ENCODE assay signal across 30 cellular contexts in genomic region chr12:39327965-39328364, GRCh38.
"Had no signal": no experiment of that assay in that cellular context is flagged by ENCODE, and none has a peak within 500 bp of the region (broad histone marks: within the 10 kb centered on the region; RNA-seq: fewer than 3 reads in every experiment).

No MANE protein-coding gene starts in this region.

- H3K36me3 ChIP-seq: brain microvascular endothelial cell, colonic mucosa had no signal

- H3K4me1 ChIP-seq: colonic mucosa had no signal

- DNase-seq: activated B cell treated with CpG ODN at 0.5 μM for 24 hours; activated CD4-positive, alpha-beta T cell treated with anti-CD3 and anti-CD28 coated beads for 48 hours; activated CD4-positive, alpha-beta T cell treated with anti-CD3 and anti-CD28 coated beads, Interleukin-2, amount 50 U/mL, for 1 hour; activated CD4-positive, alpha-beta T cell treated with anti-CD3 and anti-CD28 coated beads, Interleukin-2, amount 50 U/mL, for 48 hours; activated CD8-positive, alpha-beta memory T cell treated with anti-CD3 and anti-CD28 coated beads for 24 hours; activated CD8-positive, alpha-beta T cell treated with anti-CD3 and anti-CD28 coated beads for 36 hours; activated effector memory CD4-positive, alpha-beta T cell treated with Interleukin-2 at 50 U/mL for 16 hours; activated gamma-delta T cell treated with Interleukin-2 at 50 U/mL for 16 hours; activated naive CD4-positive, alpha-beta T cell treated with anti-CD3 and anti-CD28 coated beads, Interleukin-2, amount 50 U/mL, for 16 hours; activated naive CD4-positive, alpha-beta T cell treated with Interleukin-2 at 50 U/mL for 16 hours; activated T-cell treated with anti-CD3 and anti-CD28 coated beads, Interleukin-2, amount 50 U/mL, for 4 hours; amniotic stem cell; anterior cingulate cortex; brain microvascular endothelial cell; caudate nucleus; cerebellar nuclear complex; colonic mucosa; effector CD8-positive, alpha-beta T cell; endodermal cell; foreskin fibroblast; T-helper 1 cell; T-helper 17 cell; T1000; WERI-Rb-1 had no signal

- ATAC-seq: activated CD4-positive, CD25-positive, alpha-beta regulatory T cell treated with anti-CD3 and anti-CD28 coated beads, Interleukin-2, amount 50 U/mL, for 24 hours; activated CD8-positive, alpha-beta T cell treated with anti-CD3 and anti-CD28 coated beads for 36 hours; activated T-cell treated with anti-CD3 and anti-CD28 coated beads, Interleukin-2, amount 50 U/mL, for 4 hours; activated T-helper 17 cell treated with anti-CD3 and anti-CD28 coated beads, Interleukin-2, amount 50 U/mL, for 72 hours; esophagus mucosa; T-helper 17 cell had no signal

- FAIRE-seq: astrocyte, bronchial epithelial cell, frontal cortex had no signal

- H3K27ac ChIP-seq: brain microvascular endothelial cell, colonic mucosa, WERI-Rb-1 had no signal

- H3K4me3 ChIP-seq: colonic mucosa had no signal

- H3K27me3 ChIP-seq: brain microvascular endothelial cell, colonic mucosa had no signal

- H3K9me3 ChIP-seq: colonic mucosa had no signal
